1 cellular context compared by ENCODE assay signal in the genomic region with DNA sequence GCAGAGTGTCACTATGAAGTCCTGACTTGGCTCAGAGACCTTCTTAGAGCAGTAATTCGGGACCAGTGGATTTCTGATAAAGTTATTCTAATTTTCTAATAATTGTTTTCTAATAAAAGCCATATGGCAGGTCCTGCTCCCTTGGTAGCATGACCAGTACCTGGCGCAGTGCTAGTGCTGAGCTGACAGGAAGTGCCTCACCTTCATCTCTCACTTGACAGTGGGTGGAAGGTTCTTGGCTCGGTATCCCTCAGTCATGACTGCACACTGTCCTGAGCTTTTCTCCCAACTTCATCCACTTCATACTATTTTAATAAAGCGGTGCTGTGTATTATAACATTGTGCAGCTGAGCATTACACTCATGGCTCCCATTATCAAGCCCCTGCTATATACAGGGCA.
TF ChIP-seq lines count a peak whose summit lies in the region.

No MANE protein-coding gene starts in this region.

TF ChIP-seq in K562, 482 proteins besides CTCF, POLR2A, EP300 and RAD21:
- TF ChIP-seq ZNF280A (IDR thresholded peaks at IDR 0.05; ENCODE audit: low read depth, partially characterized antibody) (no peak), SPI1 (IDR thresholded peaks at IDR 0.05; ENCODE audit: borderline replicate concordance, low read depth, low read length) (0 out of 2 replicates have a peak, but pooled peaks have one; percentile 12)
